Comparison of ENCODE assay signal across 1 cellular context in the genomic region with DNA sequence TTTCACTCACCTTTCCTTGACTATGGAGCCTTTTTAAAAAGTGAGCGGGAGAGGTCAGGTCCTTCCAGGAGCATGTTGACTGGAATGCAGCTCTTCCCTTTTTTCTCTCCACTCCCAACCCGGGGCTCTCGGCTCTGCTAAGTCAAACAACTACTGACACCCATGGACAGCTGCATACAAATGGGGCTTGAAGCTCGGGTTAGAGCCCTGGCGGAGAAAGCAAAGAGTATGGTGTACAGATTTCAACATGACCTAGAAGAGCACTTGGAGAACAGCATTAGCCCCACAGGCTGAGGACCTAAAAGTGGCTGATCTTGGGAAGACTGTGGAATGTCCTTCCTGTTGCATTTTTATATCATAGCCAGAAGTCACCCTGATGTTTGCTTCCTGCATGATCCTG.
TF ChIP-seq lines count a peak whose summit lies in the region.

No MANE protein-coding gene starts in this region.

TF ChIP-seq in IMR-90, 13 proteins besides CTCF, POLR2A, EP300 and RAD21 (continued from another document):
- TF ChIP-seq, protein P1, sequence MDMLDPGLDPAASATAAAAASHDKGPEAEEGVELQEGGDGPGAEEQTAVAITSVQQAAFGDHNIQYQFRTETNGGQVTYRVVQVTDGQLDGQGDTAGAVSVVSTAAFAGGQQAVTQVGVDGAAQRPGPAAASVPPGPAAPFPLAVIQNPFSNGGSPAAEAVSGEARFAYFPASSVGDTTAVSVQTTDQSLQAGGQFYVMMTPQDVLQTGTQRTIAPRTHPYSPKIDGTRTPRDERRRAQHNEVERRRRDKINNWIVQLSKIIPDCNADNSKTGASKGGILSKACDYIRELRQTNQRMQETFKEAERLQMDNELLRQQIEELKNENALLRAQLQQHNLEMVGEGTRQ (IDR thresholded peaks at IDR 0.05; ENCODE audit: low read depth, low read length), result no peak
- TF ChIP-seq CEBPB (IDR thresholded peaks at IDR 0.05; ENCODE audit: low read depth, low read length) (no peak), RFX5 (IDR thresholded peaks at IDR 0.05; ENCODE audit: low read depth, low read length) (no peak), MAFK (IDR thresholded peaks at IDR 0.05; ENCODE audit: low read depth, low read length) (no peak), BHLHE40 (IDR thresholded peaks at IDR 0.05; ENCODE audit: low read depth, low read length) (no peak), NFE2L2 (IDR thresholded peaks at IDR 0.05; ENCODE audit: low read depth, low read length) (no peak)
- TF ChIP-seq, protein P2, sequence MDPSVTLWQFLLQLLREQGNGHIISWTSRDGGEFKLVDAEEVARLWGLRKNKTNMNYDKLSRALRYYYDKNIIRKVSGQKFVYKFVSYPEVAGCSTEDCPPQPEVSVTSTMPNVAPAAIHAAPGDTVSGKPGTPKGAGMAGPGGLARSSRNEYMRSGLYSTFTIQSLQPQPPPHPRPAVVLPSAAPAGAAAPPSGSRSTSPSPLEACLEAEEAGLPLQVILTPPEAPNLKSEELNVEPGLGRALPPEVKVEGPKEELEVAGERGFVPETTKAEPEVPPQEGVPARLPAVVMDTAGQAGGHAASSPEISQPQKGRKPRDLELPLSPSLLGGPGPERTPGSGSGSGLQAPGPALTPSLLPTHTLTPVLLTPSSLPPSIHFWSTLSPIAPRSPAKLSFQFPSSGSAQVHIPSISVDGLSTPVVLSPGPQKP (IDR thresholded peaks at IDR 0.05; ENCODE audit: borderline replicate concordance, low read depth, low read length), result no peak
